ENCODE assay signal across 10 cellular contexts in genomic region chrX:149114001-149114400, GRCh38.
"Had no signal": no experiment of that assay in that cellular context is flagged by ENCODE, and none has a peak within 500 bp of the region (broad histone marks: within the 10 kb centered on the region; RNA-seq: fewer than 3 reads in every experiment).

No MANE protein-coding gene starts in this region.

- H3K4me3 Mint-ChIP-seq: HFFc6, IgD-negative memory B cell had no signal

- H3K27ac ChIP-seq: GM23248, HL-60 had no signal

- H3K9ac ChIP-seq: GM23248 had no signal

- H3K4me1 ChIP-seq: HAP-1 had no signal

- H3K36me3 Mint-ChIP-seq: IgD-negative memory B cell had no signal

- H3K36me3 ChIP-seq: HAP-1 had no signal

- H3K27ac Mint-ChIP-seq: HFFc6, IgD-negative memory B cell had no signal

- FAIRE-seq: HepG2 had no signal

- ATAC-seq: HCT116, HepG2 had no signal

- DNase-seq: GM23248, GOT3, H7, HFFc6, KBM-7 had no signal

- H3K27me3 Mint-ChIP-seq: IgD-negative memory B cell had no signal

- H3K4me3 ChIP-seq: GM23248, HAP-1 had no signal

- H3K4me1 Mint-ChIP-seq: IgD-negative memory B cell had no signal
